ENCODE assay signal across 11 cellular contexts in the genomic region with DNA sequence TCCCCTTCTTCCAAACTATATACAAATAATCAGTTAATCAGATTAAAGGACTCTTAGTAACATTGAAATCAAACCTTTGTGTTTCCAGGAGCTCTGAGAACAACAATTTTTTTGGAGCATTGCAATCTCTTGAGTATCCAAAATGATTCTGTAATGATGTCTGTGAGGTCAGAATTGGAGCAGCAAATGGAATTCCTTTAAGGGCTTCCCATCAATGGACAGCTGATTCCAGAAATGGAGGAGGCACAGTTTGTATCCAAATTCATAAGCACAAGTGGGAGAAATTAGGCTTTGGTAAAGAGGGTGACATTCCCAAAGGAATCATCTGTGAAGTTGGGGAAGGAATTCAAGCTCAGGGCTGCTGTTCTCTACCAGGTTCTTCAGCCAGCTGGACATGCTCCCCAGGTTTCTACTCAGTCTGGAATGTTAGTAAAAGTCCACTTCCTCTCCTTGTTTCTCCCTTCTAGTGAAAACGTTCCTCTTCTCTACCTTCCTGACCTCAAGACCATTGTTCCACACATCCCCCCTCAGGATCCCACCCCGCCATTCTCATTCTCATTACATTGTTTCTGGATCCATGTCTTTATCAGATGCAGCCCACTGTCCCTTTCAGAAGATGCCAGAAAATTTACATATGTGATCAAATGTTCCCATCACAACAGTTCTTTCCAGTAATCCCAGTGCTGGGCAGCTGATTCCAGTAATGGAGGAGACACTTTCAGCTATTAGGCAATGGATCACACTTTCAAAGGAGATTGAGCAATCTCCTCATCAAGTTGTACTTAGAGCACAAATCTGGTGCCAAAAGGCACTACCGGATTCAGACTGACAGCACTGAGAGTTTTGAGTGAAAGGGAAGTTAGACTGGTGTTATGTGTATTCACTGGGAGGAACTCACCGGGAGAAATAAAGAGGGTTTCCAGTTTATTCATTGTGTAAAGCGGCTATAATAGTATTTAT.
A peak's percentile ranks its signal among the peaks of the same experiment; 100 is the strongest.
DNase-seq lines count a peak whose midpoint lies in the region; ATAC-seq and TF ChIP-seq lines count a peak whose summit lies in the region.
"Had no signal": no experiment of that assay in that cellular context is flagged by ENCODE, and none has a peak within 500 bp of the region (broad histone marks: within the 10 kb centered on the region; RNA-seq: fewer than 3 reads in every experiment).

No MANE protein-coding gene starts in this region.

- H2AFZ ChIP-seq in parathyroid adenoma, result no peak overlapping the region

- H3K27me3 ChIP-seq in parathyroid adenoma (ENCODE audit: control insufficient read depth, insufficient read depth, low read length) (no peaks in the 10 kb centered on the region), H7 (ENCODE audit: control insufficient read depth, insufficient read depth, low read length) (no peaks in the 10 kb centered on the region)

- H3K79me2 ChIP-seq in parathyroid adenoma, result no peaks in the 10 kb centered on the region

- H3K4me3 ChIP-seq in parathyroid adenoma (ENCODE audit: low read depth, low read length), result no peak overlapping the region
- H3K4me3 ChIP-seq in H7 (ENCODE audit: insufficient read depth, low read depth, low read length), result no peak overlapping the region

- TF ChIP-seq CTCF in natural killer cell (IDR thresholded peaks at IDR 0.05) (no peak), parathyroid adenoma (IDR thresholded peaks at IDR 0.05) (no peak)

- H3K27ac Mint-ChIP-seq in natural killer cell treated with Interleukin-12 subunit alpha and Interleukin-12 subunit beta and Interleukin-15 and Interleukin-18, amount 100 ng/mL, for 72 hours, result peak overlapping the region in 1 of 2 donors; percentile 79
- no peak overlapping the region for H3K27ac Mint-ChIP-seq in natural killer cell
- H3K27ac Mint-ChIP-seq in activated CD4-positive, alpha-beta memory T cell treated with anti-CD3 and anti-CD28 coated beads, Interleukin-2, amount 10 ng/mL, durations not matched to agents 7 days and 5 days, result no peak overlapping the region

- H3K36me3 ChIP-seq in parathyroid adenoma (ENCODE audit: control insufficient read depth, insufficient read depth, low read length) (no peaks in the 10 kb centered on the region), H7 (replicated peaks; ENCODE audit: control insufficient read depth, insufficient read depth, low read length) (no peaks in the 10 kb centered on the region; the same call in 1 of the 2 replicates)

- H3K36me3 Mint-ChIP-seq in natural killer cell treated with Interleukin-12 subunit alpha and Interleukin-12 subunit beta and Interleukin-15 and Interleukin-18, amount 100 ng/mL, for 72 hours, result peaks cover 8% of the 10 kb centered on the region
- H3K36me3 Mint-ChIP-seq in natural killer cell, result no peaks in the 10 kb centered on the region
- no peaks in the 10 kb centered on the region for H3K36me3 Mint-ChIP-seq in activated CD4-positive, alpha-beta memory T cell treated with anti-CD3 and anti-CD28 coated beads, Interleukin-2, amount 10 ng/mL, durations not matched to agents 7 days and 5 days (ENCODE audit: low read depth)

- no peaks in the 10 kb centered on the region for H3K4me1 ChIP-seq in parathyroid adenoma

- peaks cover 24% of the 10 kb centered on the region in 2 donors for H3K4me1 Mint-ChIP-seq in natural killer cell treated with Interleukin-12 subunit alpha and Interleukin-12 subunit beta and Interleukin-15 and Interleukin-18, amount 100 ng/mL, for 72 hours (ENCODE audit: low read depth in 2 of 2)
- H3K4me1 Mint-ChIP-seq in natural killer cell, result peaks cover 11% of the 10 kb centered on the region in 2 donors
- peaks cover 8% of the 10 kb centered on the region for H3K4me1 Mint-ChIP-seq in activated CD4-positive, alpha-beta memory T cell treated with anti-CD3 and anti-CD28 coated beads, Interleukin-2, amount 10 ng/mL, durations not matched to agents 7 days and 5 days

- H3K9me3 Mint-ChIP-seq in natural killer cell treated with Interleukin-12 subunit alpha and Interleukin-12 subunit beta and Interleukin-15 and Interleukin-18, amount 100 ng/mL, for 72 hours, result peaks cover 4% of the 10 kb centered on the region
- no peaks in the 10 kb centered on the region for H3K9me3 Mint-ChIP-seq in natural killer cell
- no peaks in the 10 kb centered on the region for H3K9me3 Mint-ChIP-seq in activated CD4-positive, alpha-beta memory T cell treated with anti-CD3 and anti-CD28 coated beads, Interleukin-2, amount 10 ng/mL, durations not matched to agents 7 days and 5 days

- intact Hi-C loops in natural killer cell (cut with micrococcal nuclease), result no loop called here

- no peak overlapping the region for H3K4me2 ChIP-seq in parathyroid adenoma (ENCODE audit: low read length)

- no peak overlapping the region for H3K9ac ChIP-seq in parathyroid adenoma

- H3K9me3 ChIP-seq in parathyroid adenoma (ENCODE audit: control insufficient read depth, low read length), result no peaks in the 10 kb centered on the region

- H3K27ac ChIP-seq in parathyroid adenoma, result peak overlapping the region; percentile 0

- CTCF ChIA-PET in activated CD4-positive, alpha-beta memory T cell treated with anti-CD3 and anti-CD28 coated beads, Interleukin-2, amount 10 ng/mL, durations not matched to agents 7 days and 5 days (lab: Charles Lee), result interaction anchor here (1.0 kb wide), 1 partner anchor 9 kb away, joined by 3 read pairs; no protein-coding TSS in a partner anchor

- H3K4me3 Mint-ChIP-seq in natural killer cell treated with Interleukin-12 subunit alpha and Interleukin-12 subunit beta and Interleukin-15 and Interleukin-18, amount 100 ng/mL, for 72 hours, result peak overlapping the region; percentile 41
- no peak overlapping the region for H3K4me3 Mint-ChIP-seq in natural killer cell
- H3K4me3 Mint-ChIP-seq in activated CD4-positive, alpha-beta memory T cell treated with anti-CD3 and anti-CD28 coated beads, Interleukin-2, amount 10 ng/mL, durations not matched to agents 7 days and 5 days, result no peak overlapping the region

- POLR2A ChIA-PET in activated CD4-positive, alpha-beta memory T cell treated with anti-CD3 and anti-CD28 coated beads, Interleukin-2, amount 10 ng/mL, durations not matched to agents 7 days and 5 days (lab: Charles Lee), result no interaction called here

- no peak for DNase-seq in natural killer cell treated with Interleukin-12 subunit alpha and Interleukin-12 subunit beta and Interleukin-15 and Interleukin-18, amount 100 ng/mL, for 72 hours (ENCODE audit: low spot score)
- DNase-seq in natural killer cell, result no peak
- peak; percentile 69 for DNase-seq in fibroblast of the conjunctiva (ENCODE audit: low read depth)
- DNase-seq in H7, result no peak
- DNase-seq in activated CD4-positive, alpha-beta memory T cell treated with anti-CD3 and anti-CD28 coated beads, Interleukin-2, amount 10 ng/mL, durations not matched to agents 7 days and 5 days, result no peak
- no peak for DNase-seq in stimulated activated CD4-positive, alpha-beta T cell treated with anti-CD3 and anti-CD28 coated beads, Interleukin-1b, Interleukin-23, amount 100 ng/mL, for 48 hours
- DNase-seq: activated CD8-positive, alpha-beta memory T cell treated with anti-CD3 and anti-CD28 coated beads for 24 hours; NCI-H345; SW 1271 had no signal

- ATAC-seq in natural killer cell treated with Interleukin-12 subunit alpha and Interleukin-12 subunit beta and Interleukin-15 and Interleukin-18, amount 100 ng/mL, for 72 hours, result peak in 1 of 2 donors; percentile 67
- ATAC-seq in natural killer cell (no peak), GM18520 (IDR thresholded peaks at IDR 0.05; ENCODE audit: unreplicated experiment) (no peak)

- H3K27me3 Mint-ChIP-seq in natural killer cell treated with Interleukin-12 subunit alpha and Interleukin-12 subunit beta and Interleukin-15 and Interleukin-18, amount 100 ng/mL, for 72 hours, result no peaks in the 10 kb centered on the region
- H3K27me3 Mint-ChIP-seq in natural killer cell (ENCODE audit: low read depth in 2 of 2), result no peaks in the 10 kb centered on the region
- H3K27me3 Mint-ChIP-seq in activated CD4-positive, alpha-beta memory T cell treated with anti-CD3 and anti-CD28 coated beads, Interleukin-2, amount 10 ng/mL, durations not matched to agents 7 days and 5 days, result no peaks in the 10 kb centered on the region
